In genomic region chr12:12327802-12328201, GRCh38 we compare ENCODE assay signal across 8 cellular contexts. TPM values are rescaled to one million over a fixed set of nuclear protein-coding genes. Genes with fewer than 3 reads are reported as not detected.
DNase-seq lines count a peak whose midpoint lies in the region; ATAC-seq and TF ChIP-seq lines count a peak whose summit lies in the region.

No MANE protein-coding gene starts in this region.

- TF ChIP-seq CTCF in 22Rv1 (IDR thresholded peaks at IDR 0.05) (peak; percentile 94), fibroblast of lung (conservative IDR thresholded peaks at IDR 0.05 in 1 of 2, IDR thresholded peaks at IDR 0.05 in 1 of 2; ENCODE audit: low read depth in 1 of 2, low read length in 2 of 2) (peak; percentile 51 to 66), neural progenitor cell (IDR thresholded peaks at IDR 0.05) (peak; percentile 81)

- H3K4me3 ChIP-seq in fibroblast of lung (replicated peaks in 1 of 4; ENCODE audit: control extremely low read depth in 1 of 4, insufficient read depth in 1 of 4, low read depth in 3 of 4, low read length in 4 of 4) (no peak overlapping the region), neural progenitor cell (no peak overlapping the region)

- H3K79me2 ChIP-seq in fibroblast of lung (ENCODE audit: control insufficient read depth, insufficient read depth, low read length) (no peaks in the 10 kb centered on the region), neural progenitor cell (ENCODE audit: low read depth) (no peaks in the 10 kb centered on the region)

- no peaks in the 10 kb centered on the region for H3K36me3 Mint-ChIP-seq in neural progenitor cell

- H3K4me2 ChIP-seq in fibroblast of lung (ENCODE audit: extremely low read depth, insufficient read depth, low read length) (no peak overlapping the region), neural progenitor cell (no peak overlapping the region)

- no peaks in the 10 kb centered on the region for H3K36me3 ChIP-seq in fibroblast of lung (ENCODE audit: control insufficient read depth, insufficient read depth, low read length)
- H3K36me3 ChIP-seq in neural progenitor cell = no peaks in the 10 kb centered on the region

- H2AFZ ChIP-seq in fibroblast of lung (ENCODE audit: low read length) (no peak overlapping the region), neural progenitor cell (replicated peaks) (no peak overlapping the region)

- DNase-seq in Daoy (ENCODE audit: low read depth) (peak; percentile 21), NCI-H1092 (lab: John Stamatoyannopoulos, UW) (peak; percentile 26), fibroblast of lung (ENCODE audit: low read depth in 2 of 2) (peak; percentile 63 to 79), neural progenitor cell (ENCODE audit: low spot score) (peak; percentile 75)

- peaks cover 2% of the 10 kb centered on the region for H3K27me3 Mint-ChIP-seq in neural progenitor cell (ENCODE audit: insufficient read depth, low read depth)

- ATAC-seq in SK-N-SH treated with all-trans-retinoic acid at 6 μM for 48 hours (peak; percentile 54; the same call in 2 of the 3 replicates), HG02970 (IDR thresholded peaks at IDR 0.05; ENCODE audit: low FRiP score, unreplicated experiment) (no peak), GM21576 (IDR thresholded peaks at IDR 0.05; ENCODE audit: unreplicated experiment) (no peak)

- H3K4me1 Mint-ChIP-seq in neural progenitor cell = peaks cover 22% of the 10 kb centered on the region

- no peaks in the 10 kb centered on the region for H3K4me1 ChIP-seq in fibroblast of lung (ENCODE audit: control insufficient read depth, extremely low read depth, insufficient read depth, low read length)
- H3K4me1 ChIP-seq in neural progenitor cell = peaks cover 8% of the 10 kb centered on the region

- H4K20me1 ChIP-seq in fibroblast of lung (ENCODE audit: control insufficient read depth, extremely low read depth, insufficient read depth, low read length) (no peaks in the 10 kb centered on the region), neural progenitor cell (ENCODE audit: low read depth) (no peaks in the 10 kb centered on the region)

- no peaks in the 10 kb centered on the region for H3F3A ChIP-seq in neural progenitor cell (ENCODE audit: low read depth)

- H3K27ac ChIP-seq in 22Rv1 = no peak overlapping the region
- no peak overlapping the region for H3K27ac ChIP-seq in fibroblast of lung (ENCODE audit: insufficient read depth, low read length)
- no peak overlapping the region for H3K27ac ChIP-seq in neural progenitor cell

- H3K4me3 Mint-ChIP-seq in neural progenitor cell = no peak overlapping the region

- no peaks in the 10 kb centered on the region for H3K27me3 ChIP-seq in fibroblast of lung (ENCODE audit: control insufficient read depth, insufficient read depth, low read length)
- no peaks in the 10 kb centered on the region for H3K27me3 ChIP-seq in neural progenitor cell

- H3K9ac ChIP-seq in fibroblast of lung (ENCODE audit: insufficient read depth, low read length) (no peak overlapping the region), neural progenitor cell (no peak overlapping the region)

- H3K27ac Mint-ChIP-seq in neural progenitor cell = no peak overlapping the region

- H3K9me3 Mint-ChIP-seq in neural progenitor cell = no peaks in the 10 kb centered on the region

- H3K9me3 ChIP-seq in fibroblast of lung (ENCODE audit: control insufficient read depth, insufficient read depth, low read depth, low read length) (no peaks in the 10 kb centered on the region), neural progenitor cell (ENCODE audit: low read depth) (no peaks in the 10 kb centered on the region)

TF ChIP-seq in SK-N-SH treated with all-trans-retinoic acid at 6 μM for 48 hours, 23 proteins besides CTCF, POLR2A, EP300 and RAD21:
- TF ChIP-seq ISL1 (CRISPR knock-in tag; IDR thresholded peaks at IDR 0.05) (0 out of 2 replicates have a peak, but pooled peaks have one; percentile 5), TCF4 (CRISPR knock-in tag; IDR thresholded peaks at IDR 0.05; ENCODE audit: borderline replicate concordance) (no peak)

RNA-seq across cellular contexts. Expression of gene MANSC1, which starts 22.2 kb away (rescaled TPM):
- 0.06 and 1.5 TPM in 2 replicates for total RNA-seq in Daoy (2014; rRNA removed; shearing (Covaris generic))
- total RNA-seq in fibroblast of lung (1.3 and 1.8 TPM in 2 replicates), neural progenitor cell (ENCODE audit: low replicate concordance) (6.2 and 6.5 TPM in 2 replicates)
- polyA plus RNA-seq in fibroblast of lung = 3.4 and 3.7 TPM in 2 replicates
- 10.3 and 10.8 TPM in 2 replicates for polyA plus RNA-seq in fibroblast of lung (2012)
- 7.3 and 10.4 TPM in 2 replicates for polyA minus RNA-seq in fibroblast of lung (ENCODE audit: low replicate concordance)

RNA-seq across cellular contexts. Expression of gene BORCS5, which starts 29.1 kb away (rescaled TPM):
- total RNA-seq in Daoy (2014; rRNA removed; shearing (Covaris generic)) = 1.6 and 2.5 TPM in 2 replicates
- total RNA-seq in fibroblast of lung (14.4 and 15.7 TPM in 2 replicates), neural progenitor cell (ENCODE audit: low replicate concordance) (11.4 and 13.3 TPM in 2 replicates)
- 13.5 and 17.9 TPM in 2 replicates for polyA plus RNA-seq in fibroblast of lung
- 5.7 and 9.4 TPM in 2 replicates for polyA plus RNA-seq in fibroblast of lung (2012)
- 11.6 and 30.7 TPM in 2 replicates for polyA minus RNA-seq in fibroblast of lung (ENCODE audit: low replicate concordance)

Comparison
In these comparisons a context has a peak if more than half of its experiments do, and no peak if none do; other contexts are left out.
1. DNase-seq: peak in every context shown above with its lines; median percentile 75 in neural progenitor cell; 71 in fibroblast of lung; 26 in NCI-H1092; 21 in Daoy.